1 cellular context compared by ENCODE assay signal in the genomic region with DNA sequence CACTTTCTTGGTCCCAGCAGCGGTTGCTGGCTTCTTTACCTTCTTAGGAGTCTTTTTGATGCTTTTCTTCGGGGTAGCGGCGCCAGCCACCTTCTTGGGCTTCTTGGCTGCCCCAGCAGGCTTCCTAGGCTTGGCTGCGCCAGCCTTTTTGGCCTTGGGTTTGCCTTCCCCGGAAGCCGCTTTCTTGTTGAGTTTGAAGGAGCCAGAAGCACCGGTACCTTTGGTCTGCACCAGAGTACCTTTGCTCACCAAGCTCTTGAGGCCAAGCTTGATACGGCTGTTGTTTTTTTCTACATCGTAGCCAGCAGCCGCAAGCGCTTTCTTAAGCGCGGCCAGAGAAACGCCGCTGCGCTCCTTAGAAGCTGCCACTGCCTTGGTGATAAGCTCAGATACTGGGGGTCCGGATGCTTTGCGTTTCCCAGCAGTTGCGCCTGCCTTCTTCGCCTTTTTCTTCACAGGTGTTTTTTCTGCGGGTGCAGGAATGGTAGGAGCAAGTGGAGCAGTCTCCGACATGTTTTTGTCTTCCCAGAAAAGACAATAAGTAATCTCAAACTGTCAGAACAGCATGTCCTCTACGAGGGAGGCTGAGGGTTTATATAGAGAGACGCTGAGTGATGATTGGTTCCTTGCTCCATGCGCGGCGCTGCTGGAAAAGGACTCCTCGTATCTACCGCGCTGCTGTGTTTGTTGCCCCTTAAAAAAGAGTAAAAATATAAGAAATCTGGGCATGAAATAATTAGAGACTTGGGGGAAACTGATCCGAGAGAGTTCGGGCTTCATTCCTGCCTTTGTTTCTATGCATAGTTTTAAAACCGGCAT.
TF ChIP-seq lines count a peak whose summit lies in the region.

No MANE protein-coding gene starts in this region.

TF ChIP-seq in A549, 52 proteins besides CTCF, POLR2A, EP300 and RAD21 (continued from another document):
- TF ChIP-seq, protein P1, sequence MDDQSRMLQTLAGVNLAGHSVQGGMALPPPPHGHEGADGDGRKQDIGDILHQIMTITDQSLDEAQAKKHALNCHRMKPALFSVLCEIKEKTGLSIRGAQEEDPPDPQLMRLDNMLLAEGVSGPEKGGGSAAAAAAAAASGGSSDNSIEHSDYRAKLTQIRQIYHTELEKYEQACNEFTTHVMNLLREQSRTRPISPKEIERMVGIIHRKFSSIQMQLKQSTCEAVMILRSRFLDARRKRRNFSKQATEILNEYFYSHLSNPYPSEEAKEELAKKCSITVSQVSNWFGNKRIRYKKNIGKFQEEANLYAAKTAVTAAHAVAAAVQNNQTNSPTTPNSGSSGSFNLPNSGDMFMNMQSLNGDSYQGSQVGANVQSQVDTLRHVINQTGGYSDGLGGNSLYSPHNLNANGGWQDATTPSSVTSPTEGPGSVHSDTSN (IDR thresholded peaks at IDR 0.05) = 0 out of 2 replicates have a peak, but pooled peaks have one; percentile 30
- 0 out of 2 replicates have a peak, but pooled peaks have one; percentile 27 for TF ChIP-seq EHF (CRISPR knock-in tag; IDR thresholded peaks at IDR 0.05)
- TF ChIP-seq, protein P2, sequence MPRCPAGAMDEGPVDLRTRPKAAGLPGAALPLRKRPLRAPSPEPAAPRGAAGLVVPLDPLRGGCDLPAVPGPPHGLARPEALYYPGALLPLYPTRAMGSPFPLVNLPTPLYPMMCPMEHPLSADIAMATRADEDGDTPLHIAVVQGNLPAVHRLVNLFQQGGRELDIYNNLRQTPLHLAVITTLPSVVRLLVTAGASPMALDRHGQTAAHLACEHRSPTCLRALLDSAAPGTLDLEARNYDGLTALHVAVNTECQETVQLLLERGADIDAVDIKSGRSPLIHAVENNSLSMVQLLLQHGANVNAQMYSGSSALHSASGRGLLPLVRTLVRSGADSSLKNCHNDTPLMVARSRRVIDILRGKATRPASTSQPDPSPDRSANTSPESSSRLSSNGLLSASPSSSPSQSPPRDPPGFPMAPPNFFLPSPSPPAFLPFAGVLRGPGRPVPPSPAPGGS (IDR thresholded peaks at IDR 0.05) = peak; percentile 97
- TF ChIP-seq, protein P3, sequence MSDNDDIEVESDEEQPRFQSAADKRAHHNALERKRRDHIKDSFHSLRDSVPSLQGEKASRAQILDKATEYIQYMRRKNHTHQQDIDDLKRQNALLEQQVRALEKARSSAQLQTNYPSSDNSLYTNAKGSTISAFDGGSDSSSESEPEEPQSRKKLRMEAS (IDR thresholded peaks at IDR 0.05) = peak; percentile 63; the same call in 1 of the 2 replicates
- TF ChIP-seq ZFP36 (IDR thresholded peaks at IDR 0.05; ENCODE audit: borderline replicate concordance, partially characterized antibody) = no peak
- TF ChIP-seq, protein P4, sequence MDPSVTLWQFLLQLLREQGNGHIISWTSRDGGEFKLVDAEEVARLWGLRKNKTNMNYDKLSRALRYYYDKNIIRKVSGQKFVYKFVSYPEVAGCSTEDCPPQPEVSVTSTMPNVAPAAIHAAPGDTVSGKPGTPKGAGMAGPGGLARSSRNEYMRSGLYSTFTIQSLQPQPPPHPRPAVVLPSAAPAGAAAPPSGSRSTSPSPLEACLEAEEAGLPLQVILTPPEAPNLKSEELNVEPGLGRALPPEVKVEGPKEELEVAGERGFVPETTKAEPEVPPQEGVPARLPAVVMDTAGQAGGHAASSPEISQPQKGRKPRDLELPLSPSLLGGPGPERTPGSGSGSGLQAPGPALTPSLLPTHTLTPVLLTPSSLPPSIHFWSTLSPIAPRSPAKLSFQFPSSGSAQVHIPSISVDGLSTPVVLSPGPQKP (IDR thresholded peaks at IDR 0.05; ENCODE audit: low read depth, low read length) = no peak
- TF ChIP-seq, protein P5, sequence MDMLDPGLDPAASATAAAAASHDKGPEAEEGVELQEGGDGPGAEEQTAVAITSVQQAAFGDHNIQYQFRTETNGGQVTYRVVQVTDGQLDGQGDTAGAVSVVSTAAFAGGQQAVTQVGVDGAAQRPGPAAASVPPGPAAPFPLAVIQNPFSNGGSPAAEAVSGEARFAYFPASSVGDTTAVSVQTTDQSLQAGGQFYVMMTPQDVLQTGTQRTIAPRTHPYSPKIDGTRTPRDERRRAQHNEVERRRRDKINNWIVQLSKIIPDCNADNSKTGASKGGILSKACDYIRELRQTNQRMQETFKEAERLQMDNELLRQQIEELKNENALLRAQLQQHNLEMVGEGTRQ (IDR thresholded peaks at IDR 0.05) = no peak
- TF ChIP-seq JUN (IDR thresholded peaks at IDR 0.05) = peak; percentile 93 to 97
- TF ChIP-seq CBX8 (IDR thresholded peaks at IDR 0.05) = no peak
- no peak for TF ChIP-seq ESRRA (IDR thresholded peaks at IDR 0.05; ENCODE audit: borderline replicate concordance, low read length)
